Comparison of ENCODE assay signal across 15 cellular contexts in genomic region chr9:127309715-127310114, GRCh38. TPM values are rescaled to one million over a fixed set of nuclear protein-coding genes. Genes with fewer than 3 reads are reported as not detected.
DNase-seq lines count a peak whose midpoint lies in the region; ATAC-seq and TF ChIP-seq lines count a peak whose summit lies in the region.
"Had no signal": no experiment of that assay in that cellular context is flagged by ENCODE, and none has a peak within 500 bp of the region (broad histone marks: within the 10 kb centered on the region; RNA-seq: fewer than 3 reads in every experiment).

No MANE protein-coding gene starts in this region.

- H3K79me2 ChIP-seq in trophoblast cell (ENCODE audit: control insufficient read depth, insufficient read depth, low read length, poor library complexity), result no peaks in the 10 kb centered on the region

- no peaks in the 10 kb centered on the region for H3K27me3 ChIP-seq in left ventricle myocardium inferior (ENCODE audit: low read depth)
- no peaks in the 10 kb centered on the region for H3K27me3 ChIP-seq in trophoblast cell (ENCODE audit: insufficient read depth, low read length)
- H3K27me3 ChIP-seq: SJSA1 had no signal

- H2BK12ac ChIP-seq in trophoblast cell (ENCODE audit: low read length), result no peak overlapping the region

- TF ChIP-seq CTCF in left ventricle myocardium inferior (IDR thresholded peaks at IDR 0.05; ENCODE audit: borderline replicate concordance) (no peak), CD14-positive monocyte (IDR thresholded peaks at IDR 0.05) (no peak)

- WGBS in trophoblast cell (ENCODE audit: extremely low coverage, insufficient coverage, insufficient read length), result no CpG with 5 or more reads among the region's 4 CpGs

- peak overlapping the region; percentile 64 for H3K27ac ChIP-seq in left ventricle myocardium inferior (replicated peaks)
- H3K27ac ChIP-seq in cingulate gyrus (ENCODE audit: low read depth, low read length), result peak overlapping the region; percentile 4
- H3K27ac ChIP-seq in trophoblast cell (ENCODE audit: low read depth, low read length), result no peak overlapping the region
- H3K27ac ChIP-seq: SJSA1 had no signal

- no peak overlapping the region for H3K4me2 ChIP-seq in trophoblast cell (ENCODE audit: low read length)

- no peaks in the 10 kb centered on the region for H3K27me3 Mint-ChIP-seq in CD14-positive monocyte (ENCODE audit: low read depth in 3 of 3)

- no peak overlapping the region for H3K14ac ChIP-seq in trophoblast cell (ENCODE audit: low read length)

- H2BK120ac ChIP-seq in trophoblast cell (ENCODE audit: insufficient read depth, low read length, poor library complexity), result no peak overlapping the region

- H3K27ac Mint-ChIP-seq in CD14-positive monocyte, result no peak overlapping the region
- H3K27ac Mint-ChIP-seq: H9 had no signal

- H4K8ac ChIP-seq in trophoblast cell (ENCODE audit: low read depth, low read length), result no peak overlapping the region

- H3K4me1 ChIP-seq in left ventricle myocardium inferior (peaks cover 52% of the 10 kb centered on the region), trophoblast cell (ENCODE audit: control insufficient read depth in 1 of 2, insufficient read depth in 2 of 2, low read length in 2 of 2) (peaks cover 0 to 5% of the 10 kb centered on the region in 2 experiments)

- no peaks in the 10 kb centered on the region for H3K79me1 ChIP-seq in trophoblast cell (ENCODE audit: low read length)

- H3K9me3 ChIP-seq in left ventricle myocardium inferior (replicated peaks), result no peaks in the 10 kb centered on the region
- H3K9me3 ChIP-seq in trophoblast cell (ENCODE audit: insufficient read depth, low read depth, low read length), result no peaks in the 10 kb centered on the region
- H3K9me3 ChIP-seq: SJSA1 had no signal

- peaks cover 13% of the 10 kb centered on the region for H3K36me3 ChIP-seq in left ventricle myocardium inferior
- no peaks in the 10 kb centered on the region for H3K36me3 ChIP-seq in trophoblast cell (ENCODE audit: control insufficient read depth in 1 of 2, insufficient read depth in 2 of 2, low read length in 2 of 2)
- H3K36me3 ChIP-seq: SJSA1 had no signal

- DNase-seq in left ventricle myocardium inferior (no peak), left ventricle myocardium superior (no peak), trophoblast cell (peak; percentile 63 to 77), epidermal melanocyte (ENCODE audit: insufficient read length, low spot score) (no peak), CD14-positive monocyte (ENCODE audit: low spot score) (no peak)
- DNase-seq: C1 segment of cervical spinal cord, GF-D8, H9, NCI-H1048, NCI-H1436, NCI-H1930, NCI-H526 had no signal

- H3K18ac ChIP-seq in trophoblast cell (ENCODE audit: low read length), result no peak overlapping the region

- H3K9ac ChIP-seq in trophoblast cell (ENCODE audit: low read length), result no peak overlapping the region

- H2AK5ac ChIP-seq in trophoblast cell (ENCODE audit: low read length), result no peak overlapping the region

- no peak overlapping the region for H4K12ac ChIP-seq in trophoblast cell (ENCODE audit: low read depth, low read length)

- H4K91ac ChIP-seq in trophoblast cell (ENCODE audit: low read depth, low read length), result no peak overlapping the region

- peaks cover 2% of the 10 kb centered on the region in 2 donors for H3K36me3 Mint-ChIP-seq in CD14-positive monocyte

- intact Hi-C loops in left ventricle myocardium inferior (cut with micrococcal nuclease), result loop anchor here (10.0 kb wide), 1 partner anchor 85 kb away; no protein-coding TSS in a partner anchor
- intact Hi-C loops in left ventricle myocardium superior (cut with micrococcal nuclease), result no loop called here
- intact Hi-C loops in CD14-positive monocyte (cut with micrococcal nuclease), result no loop called here

- H3K4me3 ChIP-seq in left ventricle myocardium inferior, result no peak overlapping the region
- H3K4me3 ChIP-seq in trophoblast cell (ENCODE audit: low read depth, low read length), result no peak overlapping the region
- H3K4me3 ChIP-seq: SJSA1 had no signal

- ATAC-seq in left ventricle myocardium superior (no peak), HG02610 (IDR thresholded peaks at IDR 0.05; ENCODE audit: unreplicated experiment) (no peak)

- H3K4me3 Mint-ChIP-seq in CD14-positive monocyte, result no peak overlapping the region
- H3K4me3 Mint-ChIP-seq: H9 had no signal

- H2BK5ac ChIP-seq in trophoblast cell (ENCODE audit: low read depth, low read length, poor library complexity), result no peak overlapping the region

- no peaks in the 10 kb centered on the region for H3K9me3 Mint-ChIP-seq in CD14-positive monocyte
- H3K9me3 Mint-ChIP-seq: H9 had no signal

- no peak overlapping the region for H3K23ac ChIP-seq in trophoblast cell (ENCODE audit: low read length)

- H3K4ac ChIP-seq in trophoblast cell (ENCODE audit: low read depth, low read length), result no peak overlapping the region

- H3K4me1 Mint-ChIP-seq in CD14-positive monocyte, result peaks cover 18% of the 10 kb centered on the region

- no peak overlapping the region for H2AFZ ChIP-seq in trophoblast cell (ENCODE audit: insufficient read depth, low read length, poor library complexity)

RNA-seq across cellular contexts. Expression of gene GARNL3, which starts 45.1 kb away (rescaled TPM):
- total RNA-seq in left ventricle myocardium inferior (22.9 TPM), left ventricle myocardium superior (17.3 TPM)
- 2.8 and 3.1 TPM in 2 replicates for polyA plus RNA-seq in trophoblast cell (2013)
- under 1 TPM; 0.39 to 0.94 TPM for polyA plus RNA-seq in CD14-positive monocyte

Comparison
In these comparisons a context has a peak if more than half of its experiments do, and no peak if none do; other contexts are left out.
1. DNase-seq: peak in trophoblast cell (2 of 2); none in left ventricle myocardium inferior (single experiment), left ventricle myocardium superior (single experiment), epidermal melanocyte (single experiment) and CD14-positive monocyte (single experiment).